In genomic region chr12:123749355-123749754, GRCh38 we compare ENCODE assay signal across 31 cellular contexts.
"Had no signal": no experiment of that assay in that cellular context is flagged by ENCODE, and none has a peak within 500 bp of the region (broad histone marks: within the 10 kb centered on the region; RNA-seq: fewer than 3 reads in every experiment).

No MANE protein-coding gene starts in this region.

- H3K79me2 ChIP-seq: parathyroid adenoma had no signal

- H2AFZ ChIP-seq: neural progenitor cell, parathyroid adenoma had no signal

- H3K27ac ChIP-seq: neural progenitor cell, ovary, parathyroid adenoma, psoas muscle, skin epidermis, spleen, suprapubic skin, testis, tibial artery, transverse colon, upper lobe of right lung, uterus had no signal

- H3K27me3 Mint-ChIP-seq: naive thymus-derived CD4-positive, alpha-beta T cell; progenitor cell of endocrine pancreas; stimulated activated memory B cell treated with anti-CD40 and anti-IgM and Interleukin-4, amounts not matched to agents 10 μg/mL and 1 μg/mL and 100 μg/mL, for 72 hours; stimulated activated naive CD8-positive, alpha-beta T cell treated with anti-CD3 and anti-CD28 coated beads, Interleukin-15, amount 100 ng/mL, for 72 hours; type B pancreatic cell had no signal

- H3K9me3 ChIP-seq: ovary, psoas muscle, spleen, suprapubic skin, testis, tibial artery, transverse colon, upper lobe of right lung, uterus had no signal

- H3K27me3 ChIP-seq: neural progenitor cell, ovary, spleen, suprapubic skin, testis, tibial artery, transverse colon, upper lobe of right lung, uterus had no signal

- H3K4me3 ChIP-seq: neural progenitor cell, ovary, psoas muscle, skin epidermis, smooth muscle cell, spleen, suprapubic skin, testis, tibial artery, transverse colon, upper lobe of right lung, uterus had no signal

- H3K27ac Mint-ChIP-seq: nephron; neural progenitor cell; progenitor cell of endocrine pancreas; stimulated activated memory B cell treated with anti-CD40 and anti-IgM and Interleukin-4, amounts not matched to agents 10 μg/mL and 1 μg/mL and 100 μg/mL, for 72 hours; stimulated activated naive CD8-positive, alpha-beta T cell treated with anti-CD3 and anti-CD28 coated beads, Interleukin-15, amount 100 ng/mL, for 72 hours; type B pancreatic cell had no signal

- H3K9ac ChIP-seq: neural progenitor cell, parathyroid adenoma had no signal

- DNase-seq: naive thymus-derived CD4-positive, alpha-beta T cell; occipital lobe; ovary; posterior cingulate gyrus; psoas muscle; right cardiac atrium; spleen; stimulated activated CD4-positive, alpha-beta T cell treated with anti-CD3 and anti-CD28 coated beads, Interleukin-12 subunit alpha, Interleukin-12 subunit beta, amount 100 ng/mL, for 4 hours; stimulated activated CD4-positive, alpha-beta T cell treated with anti-CD3 and anti-CD28 coated beads, Interleukin-1b, Interleukin-23, amount 100 ng/mL, for 48 hours; stimulated activated CD4-positive, alpha-beta T cell treated with anti-CD3 and anti-CD28 coated beads, Interleukin-4, amount 100 ng/mL, for 1 hour; stimulated activated CD4-positive, alpha-beta T cell treated with anti-CD3 and anti-CD28 coated beads, Interleukin-4, amount 100 ng/mL, for 4 hours; stimulated activated CD8-positive, alpha-beta memory T cell treated with anti-CD3 and anti-CD28 coated beads, Interleukin-4, amount 100 ng/mL, for 48 hours; stimulated activated naive CD4-positive, alpha-beta T cell; stimulated activated naive CD8-positive, alpha-beta T cell treated with anti-CD3 and anti-CD28 coated beads, Interleukin-15, amount 100 ng/mL, for 72 hours; stimulated activated naive CD8-positive, alpha-beta T cell treated with anti-CD3 and anti-CD28 coated beads, Interleukin-15, Interleukin-2, amounts not matched to agents 100 U/mL and 50 U/mL, for 24 hours; substantia nigra; testis; tibial artery; transverse colon; upper lobe of right lung; uterus had no signal

- H3K4me3 Mint-ChIP-seq: naive thymus-derived CD4-positive, alpha-beta T cell; nephron; neural progenitor cell; stimulated activated memory B cell treated with anti-CD40 and anti-IgM and Interleukin-4, amounts not matched to agents 10 μg/mL and 1 μg/mL and 100 μg/mL, for 72 hours; stimulated activated naive CD8-positive, alpha-beta T cell treated with anti-CD3 and anti-CD28 coated beads, Interleukin-15, amount 100 ng/mL, for 72 hours; type B pancreatic cell had no signal

- H3K9me3 Mint-ChIP-seq: naive thymus-derived CD4-positive, alpha-beta T cell; nephron; neural progenitor cell; stimulated activated memory B cell treated with anti-CD40 and anti-IgM and Interleukin-4, amounts not matched to agents 10 μg/mL and 1 μg/mL and 100 μg/mL, for 72 hours; stimulated activated naive CD8-positive, alpha-beta T cell treated with anti-CD3 and anti-CD28 coated beads, Interleukin-15, amount 100 ng/mL, for 72 hours; type B pancreatic cell had no signal

- H3K36me3 ChIP-seq: ovary, uterus had no signal

- H3K4me1 ChIP-seq: neural progenitor cell, parathyroid adenoma, psoas muscle, suprapubic skin, testis, transverse colon, upper lobe of right lung, uterus had no signal

- ATAC-seq: naive thymus-derived CD4-positive, alpha-beta T cell; psoas muscle; right cardiac atrium; sciatic nerve; stimulated activated memory B cell treated with anti-CD40 and anti-IgM and Interleukin-4, amounts not matched to agents 10 μg/mL and 1 μg/mL and 100 μg/mL, for 72 hours; stimulated activated naive CD8-positive, alpha-beta T cell treated with anti-CD3 and anti-CD28 coated beads, Interleukin-15, amount 100 ng/mL, for 72 hours; stimulated activated naive CD8-positive, alpha-beta T cell treated with anti-CD3 and anti-CD28 coated beads, Interleukin-15, Interleukin-2, amounts not matched to agents 100 U/mL and 50 U/mL, for 24 hours; upper lobe of right lung had no signal

- H3K4me1 Mint-ChIP-seq: nephron; neural progenitor cell; stimulated activated memory B cell treated with anti-CD40 and anti-IgM and Interleukin-4, amounts not matched to agents 10 μg/mL and 1 μg/mL and 100 μg/mL, for 72 hours had no signal

- H3K4me2 ChIP-seq: neural progenitor cell, smooth muscle cell had no signal
